Comparison of ENCODE assay signal across 10 cellular contexts in genomic region chr21:43880111-43880985, GRCh38. TPM values are rescaled to one million over a fixed set of nuclear protein-coding genes. Genes with fewer than 3 reads are reported as not detected.
A peak's percentile ranks its signal among the peaks of the same experiment; 100 is the strongest.
DNase-seq lines count a peak whose midpoint lies in the region; ATAC-seq, FAIRE-seq and TF ChIP-seq lines count a peak whose summit lies in the region.
"Had no signal": no experiment of that assay in that cellular context is flagged by ENCODE, and none has a peak within 500 bp of the region (broad histone marks: within the 10 kb centered on the region; RNA-seq: fewer than 3 reads in every experiment).

No MANE protein-coding gene starts in this region.

- H3K4me3 Mint-ChIP-seq in CD4-positive, CD25-positive, alpha-beta regulatory T cell, result no peak overlapping the region

- no peak for ATAC-seq in CD4-positive, CD25-positive, alpha-beta regulatory T cell (ENCODE audit: low read depth in 2 of 2)
- ATAC-seq in GM19328 (IDR thresholded peaks at IDR 0.05; ENCODE audit: unreplicated experiment) (no peak), HG02798 (IDR thresholded peaks at IDR 0.05; ENCODE audit: poor library complexity, unreplicated experiment) (no peak), GM21737 (IDR thresholded peaks at IDR 0.05; ENCODE audit: unreplicated experiment) (no peak)

- H3K27ac Mint-ChIP-seq in CD4-positive, CD25-positive, alpha-beta regulatory T cell, result peak overlapping the region; percentile 6 to 59 (median 12)

- TF ChIP-seq CTCF in bronchial epithelial cell (IDR thresholded peaks at IDR 0.05; ENCODE audit: insufficient read depth, low read length, severe bottlenecking), result no peak
- TF ChIP-seq CTCF in tibial nerve (IDR thresholded peaks at IDR 0.05), result no peak

- TF ChIP-seq EP300 in tibial nerve (IDR thresholded peaks at IDR 0.05), result no peak

- no peak for TF ChIP-seq POLR2A in tibial nerve (IDR thresholded peaks at IDR 0.05)

- no peak overlapping the region for H3K27ac ChIP-seq in CD4-positive, CD25-positive, alpha-beta regulatory T cell (ENCODE audit: insufficient read depth, low read length, poor library complexity, severe bottlenecking)
- H3K27ac ChIP-seq in tibial nerve, result no peak overlapping the region
- H3K27ac ChIP-seq: testis had no signal

- DNase-seq in CD4-positive, CD25-positive, alpha-beta regulatory T cell, result no peak
- peak; percentile 64 for DNase-seq in HT-29 (ENCODE audit: low spot score)
- DNase-seq in bronchial epithelial cell (ENCODE audit: low read depth), result peak; percentile 41
- DNase-seq in mesenteric fat pad (ENCODE audit: low spot score), result peak; percentile 79
- DNase-seq in tibial nerve (ENCODE audit: low spot score in 2 of 2), result no peak
- DNase-seq: kidney, testis had no signal

- peaks cover 15 to 81% (median 45%) of the 10 kb centered on the region in 4 donors for H3K4me1 Mint-ChIP-seq in CD4-positive, CD25-positive, alpha-beta regulatory T cell

- H3K27me3 ChIP-seq in CD4-positive, CD25-positive, alpha-beta regulatory T cell (ENCODE audit: control insufficient read depth, insufficient read depth, low read length), result no peaks in the 10 kb centered on the region
- no peaks in the 10 kb centered on the region for H3K27me3 ChIP-seq in bronchial epithelial cell (ENCODE audit: control insufficient read depth, insufficient read depth, low read length)
- H3K27me3 ChIP-seq in tibial nerve, result no peaks in the 10 kb centered on the region
- H3K27me3 ChIP-seq: testis had no signal

- 64% methylated on average over 14 of the region's 14 CpGs for WGBS in tibial nerve, 2 donors

- peak; percentile 92 for FAIRE-seq in bronchial epithelial cell (lab: Jason Lieb, UNC)
- FAIRE-seq: kidney had no signal

- peaks cover 45% of the 10 kb centered on the region for H3K4me1 ChIP-seq in CD4-positive, CD25-positive, alpha-beta regulatory T cell (ENCODE audit: control insufficient read depth, insufficient read depth, low read length, poor library complexity, severe bottlenecking)
- peaks cover 0 to 50% (median 14%) of the 10 kb centered on the region in 4 donors for H3K4me1 ChIP-seq in tibial nerve

- H3K27me3 Mint-ChIP-seq in CD4-positive, CD25-positive, alpha-beta regulatory T cell, result no peaks in the 10 kb centered on the region

- no peaks in the 10 kb centered on the region for H3K9me3 ChIP-seq in CD4-positive, CD25-positive, alpha-beta regulatory T cell (ENCODE audit: control insufficient read depth in 2 of 2, low read length in 2 of 2)
- no peaks in the 10 kb centered on the region for H3K9me3 ChIP-seq in tibial nerve
- H3K9me3 ChIP-seq: testis had no signal

- H3K36me3 Mint-ChIP-seq in CD4-positive, CD25-positive, alpha-beta regulatory T cell, result peaks cover 29% of the 10 kb centered on the region

- H3K36me3 ChIP-seq in CD4-positive, CD25-positive, alpha-beta regulatory T cell (ENCODE audit: control insufficient read depth, insufficient read depth, low read length), result peaks cover 9% of the 10 kb centered on the region
- H3K36me3 ChIP-seq in bronchial epithelial cell (ENCODE audit: control insufficient read depth, insufficient read depth, low read length) (no peaks in the 10 kb centered on the region), tibial nerve (peaks cover 0 to 14% (median 0%) of the 10 kb centered on the region in 3 donors)

- H3K4me3 ChIP-seq in CD4-positive, CD25-positive, alpha-beta regulatory T cell (ENCODE audit: low read depth, low read length), result no peak overlapping the region
- H3K4me3 ChIP-seq in bronchial epithelial cell (ENCODE audit: low read depth, low read length) (no peak overlapping the region), tibial nerve (no peak overlapping the region)
- H3K4me3 ChIP-seq: testis had no signal

- peaks cover 0 to 2% (median under 1%) of the 10 kb centered on the region in 7 donors for H3K9me3 Mint-ChIP-seq in CD4-positive, CD25-positive, alpha-beta regulatory T cell

RNA-seq across cellular contexts. Expression of gene AGPAT3, which starts 15.3 kb away (rescaled TPM):
- total RNA-seq in CD4-positive, CD25-positive, alpha-beta regulatory T cell, result 67.8 TPM
- 10 to 100 TPM; 13.3 to 19.8 (median 17.4) TPM for polyA plus RNA-seq in CD4-positive, CD25-positive, alpha-beta regulatory T cell
- total RNA-seq in HT-29 (2014; rRNA removed; shearing (Covaris generic)), result 31.6 and 39.6 TPM in 2 replicates
- 40.5 and 47.5 TPM in 2 replicates for total RNA-seq in bronchial epithelial cell
- 79.2 TPM for total RNA-seq in mesenteric fat pad
- 10 to 100 TPM; 29.9 to 45.6 (median 36.4) TPM for total RNA-seq in tibial nerve

Comparison
In these comparisons a context has a peak if more than half of its experiments do, and no peak if none do; other contexts are left out.
1. DNase-seq: peak in HT-29 (single experiment), bronchial epithelial cell (single experiment) and mesenteric fat pad (single experiment); none in CD4-positive, CD25-positive, alpha-beta regulatory T cell (0 of 3) and tibial nerve (0 of 2).